In genomic region chr6:10426781-10427279, GRCh38 we compare ENCODE assay signal across 8 cellular contexts. TPM values are rescaled to one million over a fixed set of nuclear protein-coding genes. Genes with fewer than 3 reads are reported as not detected.
DNase-seq lines count a peak whose midpoint lies in the region; ATAC-seq and TF ChIP-seq lines count a peak whose summit lies in the region.

No MANE protein-coding gene starts in this region.

- H3K27me3 ChIP-seq in ascending aorta = peaks cover 6% of the 10 kb centered on the region
- peaks cover 7 to 14% of the 10 kb centered on the region in 2 donors for H3K27me3 ChIP-seq in right lobe of liver
- peaks cover 0 to 52% of the 10 kb centered on the region in 2 donors for H3K27me3 ChIP-seq in tibial nerve

- H3K4me3 ChIP-seq in ascending aorta (peak overlapping the region; percentile 55 to 64), right lobe of liver (peak overlapping the region; percentile 46 to 59 (median 51)), tibial nerve (peak overlapping the region; percentile 30 to 60 (median 41))

- H3K4me1 Mint-ChIP-seq in activated naive CD4-positive, alpha-beta T cell treated with anti-CD3 and anti-CD28 coated beads, Interleukin-2, amount 10 ng/mL, durations not matched to agents 7 days and 5 days = peaks cover 18% of the 10 kb centered on the region

- H3K4me3 Mint-ChIP-seq in activated naive CD4-positive, alpha-beta T cell treated with anti-CD3 and anti-CD28 coated beads, Interleukin-2, amount 10 ng/mL, durations not matched to agents 7 days and 5 days = peak overlapping the region; percentile 31

- no peak for ATAC-seq in right lobe of liver
- no peak for ATAC-seq in GM21576 (IDR thresholded peaks at IDR 0.05; ENCODE audit: unreplicated experiment)
- ATAC-seq in HG02610 (IDR thresholded peaks at IDR 0.05; ENCODE audit: unreplicated experiment) = no peak

- H3K27me3 Mint-ChIP-seq in activated naive CD4-positive, alpha-beta T cell treated with anti-CD3 and anti-CD28 coated beads, Interleukin-2, amount 10 ng/mL, durations not matched to agents 7 days and 5 days = peaks cover 80% of the 10 kb centered on the region

- H3K36me3 ChIP-seq in ascending aorta = no peaks in the 10 kb centered on the region
- no peaks in the 10 kb centered on the region for H3K36me3 ChIP-seq in right lobe of liver
- H3K36me3 ChIP-seq in tibial nerve = no peaks in the 10 kb centered on the region

- TF ChIP-seq CTCF in ascending aorta (IDR thresholded peaks at IDR 0.05) (no peak), right lobe of liver (IDR thresholded peaks at IDR 0.05) (no peak), tibial nerve (IDR thresholded peaks at IDR 0.05) (no peak)

- no peak for TF ChIP-seq EP300 in tibial nerve (IDR thresholded peaks at IDR 0.05)

- CTCF ChIA-PET in activated naive CD4-positive, alpha-beta T cell treated with anti-CD3 and anti-CD28 coated beads, Interleukin-2, amount 10 ng/mL, durations not matched to agents 7 days and 5 days (lab: Charles Lee) = interaction anchor here (0.8 kb wide), 1 partner anchor 9 kb away, joined by 5 read pairs; no protein-coding TSS in a partner anchor

- intact Hi-C loops in ascending aorta (cut with DNase I) = no loop called here
- intact Hi-C loops in right lobe of liver (cut with DNase I) = no loop called here

- peaks cover 0 to 9% of the 10 kb centered on the region in 2 donors for H3K4me1 ChIP-seq in ascending aorta
- H3K4me1 ChIP-seq in right lobe of liver = peaks cover 0 to 11% (median 0%) of the 10 kb centered on the region in 4 donors
- peaks cover 0 to 23% (median 7%) of the 10 kb centered on the region in 4 donors for H3K4me1 ChIP-seq in tibial nerve

- H3K27ac ChIP-seq in ascending aorta = no peak overlapping the region
- no peak overlapping the region for H3K27ac ChIP-seq in right lobe of liver
- peak overlapping the region in 2 of 4 donors; percentile 10 to 55 for H3K27ac ChIP-seq in tibial nerve

- 15% methylated on average over 5 of the region's 6 CpGs for WGBS in right lobe of liver (ENCODE audit: insufficient coverage, low coverage, low lambda C conversion rate, missing lambda C conversion rate)
- 22% methylated on average over 6 of the region's 6 CpGs for WGBS in tibial nerve, 2 donors

- H3K9me3 Mint-ChIP-seq in activated naive CD4-positive, alpha-beta T cell treated with anti-CD3 and anti-CD28 coated beads, Interleukin-2, amount 10 ng/mL, durations not matched to agents 7 days and 5 days = peaks cover 2% of the 10 kb centered on the region

- DNase-seq in activated naive CD4-positive, alpha-beta T cell treated with anti-CD3 and anti-CD28 coated beads, Interleukin-2, amount 10 ng/mL, durations not matched to agents 7 days and 5 days = no peak
- DNase-seq in activated naive CD4-positive, alpha-beta T cell (lab: John Stamatoyannopoulos, UW) = no peak
- DNase-seq in ascending aorta (ENCODE audit: low spot score in 2 of 2) = no peak
- no peak for DNase-seq in right lobe of liver
- no peak for DNase-seq in tibial nerve (ENCODE audit: low spot score in 2 of 2)
- DNase-seq in DMS 273 treated with DMSO at 0.1 percent for 48 hours (lab: John Stamatoyannopoulos, UW) = no peak

- peak overlapping the region; percentile 7 for H3K27ac Mint-ChIP-seq in activated naive CD4-positive, alpha-beta T cell treated with anti-CD3 and anti-CD28 coated beads, Interleukin-2, amount 10 ng/mL, durations not matched to agents 7 days and 5 days

- peaks cover 8% of the 10 kb centered on the region for H3K36me3 Mint-ChIP-seq in activated naive CD4-positive, alpha-beta T cell treated with anti-CD3 and anti-CD28 coated beads, Interleukin-2, amount 10 ng/mL, durations not matched to agents 7 days and 5 days

- H3K9me3 ChIP-seq in ascending aorta (no peaks in the 10 kb centered on the region), right lobe of liver (no peaks in the 10 kb centered on the region), tibial nerve (no peaks in the 10 kb centered on the region)

- TF ChIP-seq POLR2A in right lobe of liver (IDR thresholded peaks at IDR 0.05) (no peak), tibial nerve (IDR thresholded peaks at IDR 0.05) (no peak)

RNA-seq across cellular contexts. Expression of gene TFAP2A, which starts 12.0 kb away (rescaled TPM):
- total RNA-seq in ascending aorta (0.21 TPM), right lobe of liver (under 1 TPM in 3 of 6 experiments, not detected in 3; 0.07 to 0.18 (median 0.12) TPM), tibial nerve (1 to 10 TPM in 1 of 4 donors, under 1 TPM in 2, not detected in 1; 0.20 to 1.2 (median 0.66) TPM)
